ENCODE assay signal across 10 cellular contexts in the genomic region with DNA sequence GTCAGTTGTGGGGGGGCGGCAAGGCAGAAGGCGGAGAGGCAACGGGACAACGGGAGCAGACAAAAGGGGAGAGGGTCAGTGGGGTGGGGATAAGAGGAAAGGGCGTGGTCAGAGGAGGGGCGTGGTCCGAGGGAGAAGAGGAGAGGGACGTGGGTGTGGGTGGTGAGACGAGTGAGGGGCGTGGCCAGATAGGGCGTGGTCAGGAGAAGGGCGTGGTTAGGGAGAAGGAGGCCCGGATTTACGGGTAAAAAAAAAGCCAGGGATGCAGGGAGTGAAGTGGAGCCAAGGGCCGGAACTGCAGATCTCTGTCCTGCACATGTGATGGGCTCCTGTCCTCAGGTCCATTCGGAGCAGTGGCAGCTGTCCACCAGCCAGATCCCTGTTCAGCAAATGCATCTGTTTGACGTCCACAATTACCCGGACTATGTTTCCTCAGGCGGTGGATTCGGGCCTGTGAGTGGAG. TPM values are rescaled to one million over a fixed set of nuclear protein-coding genes. Genes with fewer than 3 reads are reported as not detected.
DNase-seq lines count a peak whose midpoint lies in the region; ATAC-seq and TF ChIP-seq lines count a peak whose summit lies in the region.
"Had no signal": no experiment of that assay in that cellular context is flagged by ENCODE, and none has a peak within 500 bp of the region (broad histone marks: within the 10 kb centered on the region; RNA-seq: fewer than 3 reads in every experiment).

No MANE protein-coding gene starts in this region.

- DNase-seq in Caki2 (ENCODE audit: low read depth) (peak; percentile 97), HUDEP-2 (lab: John Stamatoyannopoulos, UW; ENCODE audit: unreplicated experiment in 76 of 76) (peak in 51 of 76 experiments; percentile 15 to 74 (median 50)), WTC11 (ENCODE audit: low spot score) (peak; percentile 93), left kidney (ENCODE audit: low read depth, low spot score) (peak; percentile 20), substantia nigra (lab: John Stamatoyannopoulos, UW) (no peak), T-helper 2 cell (no peak)
- DNase-seq in activated CD4-positive, alpha-beta memory T cell treated with anti-CD3 and anti-CD28 coated beads for 36 hours: no peak
- no peak for DNase-seq in CD4-positive, alpha-beta memory T cell
- DNase-seq: NCI-H2081 treated with DMSO at 0.1 percent for 48 hours had no signal

- H3K27me3 Mint-ChIP-seq in WTC11 (ENCODE audit: low read depth): no peaks in the 10 kb centered on the region; the same call in 1 of the 2 replicates
- no peaks in the 10 kb centered on the region for H3K27me3 Mint-ChIP-seq in activated CD4-positive, alpha-beta memory T cell treated with anti-CD3 and anti-CD28 coated beads for 36 hours
- H3K27me3 Mint-ChIP-seq in CD4-positive, alpha-beta memory T cell: peaks cover 0 to 3% of the 10 kb centered on the region in 2 donors

- TF ChIP-seq CTCF in WTC11 (IDR thresholded peaks at IDR 0.05): no peak

- H3K4me1 Mint-ChIP-seq in WTC11: 0 out of 2 replicates have a peak, but pooled peaks cover 4% of the 10 kb centered on the region
- H3K4me1 Mint-ChIP-seq in activated CD4-positive, alpha-beta memory T cell treated with anti-CD3 and anti-CD28 coated beads for 36 hours (ENCODE audit: low read depth): peaks cover 6% of the 10 kb centered on the region
- H3K4me1 Mint-ChIP-seq in CD4-positive, alpha-beta memory T cell: peaks cover 2 to 8% (median 5%) of the 10 kb centered on the region in 4 donors

- peaks cover 4% of the 10 kb centered on the region for H3K4me1 ChIP-seq in CD4-positive, alpha-beta memory T cell (ENCODE audit: insufficient read depth, low read length)

- in situ Hi-C loops in Caki2 (cut with HindIII; ENCODE audit: low pct_unique_long_range_greater_than_20kb, low sequenced_read_pairs): no loop called here

- CTCF ChIA-PET in WTC11 (lab: Charles Lee): no interaction called here
- CTCF ChIA-PET in activated CD4-positive, alpha-beta memory T cell treated with anti-CD3 and anti-CD28 coated beads for 36 hours (lab: Charles Lee): no interaction called here
- CTCF ChIA-PET in CD4-positive, alpha-beta memory T cell (lab: Charles Lee; ENCODE audit: partially characterized antibody): no interaction called here

- peaks cover 6% of the 10 kb centered on the region; the same call in 1 of the 2 replicates for H3K9me3 Mint-ChIP-seq in WTC11
- no peaks in the 10 kb centered on the region for H3K9me3 Mint-ChIP-seq in activated CD4-positive, alpha-beta memory T cell treated with anti-CD3 and anti-CD28 coated beads for 36 hours
- H3K9me3 Mint-ChIP-seq in CD4-positive, alpha-beta memory T cell: peaks cover 0 to 2% (median 0%) of the 10 kb centered on the region in 8 donors

- H3K36me3 Mint-ChIP-seq in WTC11: peaks cover 43% of the 10 kb centered on the region
- H3K36me3 Mint-ChIP-seq in activated CD4-positive, alpha-beta memory T cell treated with anti-CD3 and anti-CD28 coated beads for 36 hours: no peaks in the 10 kb centered on the region
- H3K36me3 Mint-ChIP-seq in CD4-positive, alpha-beta memory T cell: no peaks in the 10 kb centered on the region

- no peak overlapping the region for H3K4me3 ChIP-seq in CD4-positive, alpha-beta memory T cell (ENCODE audit: low read length in 2 of 2)

- no peaks in the 10 kb centered on the region for H3K36me3 ChIP-seq in CD4-positive, alpha-beta memory T cell (ENCODE audit: insufficient read depth, low read length)

- peak; percentile 98 for ATAC-seq in WTC11

- no peaks in the 10 kb centered on the region for H3K27me3 ChIP-seq in CD4-positive, alpha-beta memory T cell (ENCODE audit: insufficient read depth, low read length)
- H3K27me3 ChIP-seq: dorsolateral prefrontal cortex had no signal

- no peak overlapping the region for H3K27ac Mint-ChIP-seq in WTC11
- no peak overlapping the region for H3K27ac Mint-ChIP-seq in activated CD4-positive, alpha-beta memory T cell treated with anti-CD3 and anti-CD28 coated beads for 36 hours
- no peak overlapping the region for H3K27ac Mint-ChIP-seq in CD4-positive, alpha-beta memory T cell

- H3K27ac ChIP-seq in substantia nigra (ENCODE audit: low read depth, low read length, poor library complexity, severe bottlenecking): no peak overlapping the region
- H3K27ac ChIP-seq in CD4-positive, alpha-beta memory T cell (ENCODE audit: low read depth, low read length): no peak overlapping the region

- no peaks in the 10 kb centered on the region for H3K9me3 ChIP-seq in CD4-positive, alpha-beta memory T cell (ENCODE audit: control insufficient read depth in 1 of 2, low read length in 2 of 2)

- intact Hi-C loops in activated CD4-positive, alpha-beta memory T cell treated with anti-CD3 and anti-CD28 coated beads for 36 hours (cut with micrococcal nuclease): no loop called here
- intact Hi-C loops in CD4-positive, alpha-beta memory T cell (cut with micrococcal nuclease): no loop called here

- POLR2A ChIA-PET in WTC11 (lab: Charles Lee): no interaction called here
- POLR2A ChIA-PET in activated CD4-positive, alpha-beta memory T cell treated with anti-CD3 and anti-CD28 coated beads for 36 hours (lab: Charles Lee): no interaction called here
- POLR2A ChIA-PET in CD4-positive, alpha-beta memory T cell (lab: Charles Lee; ENCODE audit: partially characterized antibody): no interaction called here

- no peak overlapping the region; the same call in 1 of the 2 replicates for H3K4me3 Mint-ChIP-seq in WTC11
- no peak overlapping the region for H3K4me3 Mint-ChIP-seq in activated CD4-positive, alpha-beta memory T cell treated with anti-CD3 and anti-CD28 coated beads for 36 hours
- no peak overlapping the region for H3K4me3 Mint-ChIP-seq in CD4-positive, alpha-beta memory T cell

TF ChIP-seq in WTC11, 78 proteins besides CTCF, POLR2A, EP300 and RAD21 (continues in another document):
- TF ChIP-seq, protein P1, sequence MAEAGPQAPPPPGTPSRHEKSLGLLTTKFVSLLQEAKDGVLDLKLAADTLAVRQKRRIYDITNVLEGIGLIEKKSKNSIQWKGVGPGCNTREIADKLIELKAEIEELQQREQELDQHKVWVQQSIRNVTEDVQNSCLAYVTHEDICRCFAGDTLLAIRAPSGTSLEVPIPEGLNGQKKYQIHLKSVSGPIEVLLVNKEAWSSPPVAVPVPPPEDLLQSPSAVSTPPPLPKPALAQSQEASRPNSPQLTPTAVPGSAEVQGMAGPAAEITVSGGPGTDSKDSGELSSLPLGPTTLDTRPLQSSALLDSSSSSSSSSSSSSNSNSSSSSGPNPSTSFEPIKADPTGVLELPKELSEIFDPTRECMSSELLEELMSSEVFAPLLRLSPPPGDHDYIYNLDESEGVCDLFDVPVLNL (CRISPR knock-in tag; IDR thresholded peaks at IDR 0.05; ENCODE audit: borderline replicate concordance, low read depth): no peak

RNA-seq across cellular contexts. Expression of a gene that starts 21.5 kb away (rescaled TPM):
- total RNA-seq in Caki2 (2014; rRNA removed; shearing (Covaris generic); ENCODE audit: low replicate concordance): 21.2 and 26.7 TPM in 2 replicates
- total RNA-seq in WTC11 (2021): 74.6 to 89.5 TPM (median 85.4 TPM) in 3 replicates
- 1 to 10 TPM; 1.4 to 1.6 TPM for total RNA-seq in activated CD4-positive, alpha-beta memory T cell treated with anti-CD3 and anti-CD28 coated beads for 36 hours
- 1 to 10 TPM in 1 of 2 experiments, under 1 TPM in 1; 0.64 to 1.5 TPM for total RNA-seq in CD4-positive, alpha-beta memory T cell
- under 1 TPM; 0.24 to 0.57 TPM for polyA plus RNA-seq in CD4-positive, alpha-beta memory T cell

RNA-seq across cellular contexts. Expression of a gene that starts 23.0 kb away (rescaled TPM):
- 1.1 and 3.2 TPM in 2 replicates for total RNA-seq in Caki2 (2014; rRNA removed; shearing (Covaris generic); ENCODE audit: low replicate concordance)
- 5.9 to 6.7 TPM (median 6.2 TPM) in 3 replicates for total RNA-seq in WTC11 (2021)
- total RNA-seq in activated CD4-positive, alpha-beta memory T cell treated with anti-CD3 and anti-CD28 coated beads for 36 hours: 1 to 10 TPM; 2.9 to 3.0 TPM
- total RNA-seq in CD4-positive, alpha-beta memory T cell: 1 to 10 TPM; 4.0 to 4.4 TPM
- polyA plus RNA-seq in CD4-positive, alpha-beta memory T cell: under 1 TPM in 1 of 2 donors, not detected in 1; 0.24 TPM

RNA-seq across cellular contexts. Expression of a gene that starts 35.4 kb away (rescaled TPM):
- total RNA-seq in Caki2 (2014; rRNA removed; shearing (Covaris generic); ENCODE audit: low replicate concordance): 432 and 563 TPM in 2 replicates
- 500 to 527 TPM (median 518 TPM) in 3 replicates for total RNA-seq in WTC11 (2021)
- 100 to 1,000 TPM; 315 to 325 TPM for total RNA-seq in activated CD4-positive, alpha-beta memory T cell treated with anti-CD3 and anti-CD28 coated beads for 36 hours
- total RNA-seq in CD4-positive, alpha-beta memory T cell: 10 to 100 TPM; 76.6 to 92.9 TPM
- polyA plus RNA-seq in CD4-positive, alpha-beta memory T cell: 100 to 1,000 TPM; 140 to 213 TPM

RNA-seq across cellular contexts. Expression of a gene that starts 46.7 kb away (rescaled TPM):
- total RNA-seq in Caki2 (2014; rRNA removed; shearing (Covaris generic); ENCODE audit: low replicate concordance): 3.0 TPM in 1 of 2 replicates, not detected in the other
- total RNA-seq in WTC11 (2021): 139 to 146 TPM (median 140 TPM) in 3 replicates
- total RNA-seq in activated CD4-positive, alpha-beta memory T cell treated with anti-CD3 and anti-CD28 coated beads for 36 hours: 10 to 100 TPM; 87.2 to 89.1 TPM
- 10 to 100 TPM; 21.9 to 22.1 TPM for total RNA-seq in CD4-positive, alpha-beta memory T cell
- polyA plus RNA-seq in CD4-positive, alpha-beta memory T cell: 10 to 100 TPM; 16.3 to 17.2 TPM

RNA-seq across cellular contexts. Expression of a gene that starts 46.8 kb away (rescaled TPM):
- 116 and 227 TPM in 2 replicates for total RNA-seq in Caki2 (2014; rRNA removed; shearing (Covaris generic); ENCODE audit: low replicate concordance)
- total RNA-seq in WTC11 (2021): 149 to 165 TPM (median 154 TPM) in 3 replicates
- 100 to 1,000 TPM; 143 to 156 TPM for total RNA-seq in activated CD4-positive, alpha-beta memory T cell treated with anti-CD3 and anti-CD28 coated beads for 36 hours
- 100 to 1,000 TPM; 366 to 386 TPM for total RNA-seq in CD4-positive, alpha-beta memory T cell
- 10 to 100 TPM; 64.1 to 72.8 TPM for polyA plus RNA-seq in CD4-positive, alpha-beta memory T cell

Comparison
In these comparisons a context has a peak if more than half of its experiments do, and no peak if none do; other contexts are left out.
1. DNase-seq: peak in Caki2 (single experiment), HUDEP-2 (51 of 76), WTC11 (single experiment) and left kidney (single experiment); none in substantia nigra (0 of 49), activated CD4-positive, alpha-beta memory T cell treated with anti-CD3 and anti-CD28 coated beads for 36 hours (single experiment), CD4-positive, alpha-beta memory T cell (0 of 5) and T-helper 2 cell (0 of 5).